In genomic region chr2:47404356-47404755, GRCh38 we compare ENCODE assay signal across 9 cellular contexts. TPM values are rescaled to one million over a fixed set of nuclear protein-coding genes. Genes with fewer than 3 reads are reported as not detected.
DNase-seq lines count a peak whose midpoint lies in the region; ATAC-seq and TF ChIP-seq lines count a peak whose summit lies in the region.
"Had no signal": no experiment of that assay in that cellular context is flagged by ENCODE, and none has a peak within 500 bp of the region (broad histone marks: within the 10 kb centered on the region; RNA-seq: fewer than 3 reads in every experiment).

No MANE protein-coding gene starts in this region.

- peak overlapping the region; percentile 93 for H3K4me3 ChIP-seq in iPS-15b (ENCODE audit: low read depth, low read length)

- POLR2A ChIA-PET in activated CD4-positive, alpha-beta T cell treated with anti-CD3 and anti-CD28 coated beads for 36 hours (lab: Charles Lee): interaction anchor here (0.6 to 2.6 kb wide), 2 partner anchors 10 to 378 kb away, joined by 3 to 12 read pairs; partner anchors contain the start of gene MSH6

- H3K4me1 Mint-ChIP-seq in activated CD4-positive, alpha-beta T cell treated with anti-CD3 and anti-CD28 coated beads for 36 hours: peaks cover 37% of the 10 kb centered on the region
- H3K4me1 Mint-ChIP-seq in stimulated activated naive CD8-positive, alpha-beta T cell treated with anti-CD3 and anti-CD28 coated beads, Interleukin-15, amount 100 ng/mL, for 72 hours: peaks cover 47% of the 10 kb centered on the region

- peaks cover 5% of the 10 kb centered on the region for H3K36me3 ChIP-seq in iPS-15b (ENCODE audit: control insufficient read depth, insufficient read depth, low read length)

- no peaks in the 10 kb centered on the region for H3K9me3 ChIP-seq in iPS-15b (ENCODE audit: control insufficient read depth, insufficient read depth, low read length)

- H3K27me3 ChIP-seq in iPS-15b (ENCODE audit: control insufficient read depth, insufficient read depth, low read length): no peaks in the 10 kb centered on the region

- no peaks in the 10 kb centered on the region for H3K27me3 Mint-ChIP-seq in activated CD4-positive, alpha-beta T cell treated with anti-CD3 and anti-CD28 coated beads for 36 hours
- no peaks in the 10 kb centered on the region for H3K27me3 Mint-ChIP-seq in stimulated activated naive CD8-positive, alpha-beta T cell treated with anti-CD3 and anti-CD28 coated beads, Interleukin-15, amount 100 ng/mL, for 72 hours

- no peak for TF ChIP-seq CTCF in VCaP (conservative IDR thresholded peaks at IDR 0.05)

- peak overlapping the region; percentile 81; the same call in 1 of the 2 replicates for H3K27ac ChIP-seq in VCaP

- peaks cover 4% of the 10 kb centered on the region for H3K9me3 Mint-ChIP-seq in activated CD4-positive, alpha-beta T cell treated with anti-CD3 and anti-CD28 coated beads for 36 hours (ENCODE audit: low read depth)
- H3K9me3 Mint-ChIP-seq in stimulated activated naive CD8-positive, alpha-beta T cell treated with anti-CD3 and anti-CD28 coated beads, Interleukin-15, amount 100 ng/mL, for 72 hours: peaks cover 0 to 11% of the 10 kb centered on the region in 2 donors

- H3K4me3 Mint-ChIP-seq in activated CD4-positive, alpha-beta T cell treated with anti-CD3 and anti-CD28 coated beads for 36 hours: peak overlapping the region; percentile 84
- peak overlapping the region; percentile 97 to 99 for H3K4me3 Mint-ChIP-seq in stimulated activated naive CD8-positive, alpha-beta T cell treated with anti-CD3 and anti-CD28 coated beads, Interleukin-15, amount 100 ng/mL, for 72 hours

- CTCF ChIA-PET in activated CD4-positive, alpha-beta T cell treated with anti-CD3 and anti-CD28 coated beads for 36 hours (lab: Charles Lee): interaction anchor here (1.2 to 1.3 kb wide), 2 partner anchors 24 to 363 kb away, joined by 3 to 6 read pairs; no protein-coding TSS in a partner anchor

- no peak for ATAC-seq in activated CD4-positive, alpha-beta T cell treated with anti-CD3 and anti-CD28 coated beads for 36 hours
- ATAC-seq in stimulated activated naive CD8-positive, alpha-beta T cell treated with anti-CD3 and anti-CD28 coated beads, Interleukin-15, amount 100 ng/mL, for 72 hours: no peak
- ATAC-seq in esophagus mucosa (no peak), HG02798 (IDR thresholded peaks at IDR 0.05; ENCODE audit: poor library complexity, unreplicated experiment) (no peak)

- intact Hi-C loops in activated CD4-positive, alpha-beta T cell treated with anti-CD3 and anti-CD28 coated beads for 36 hours (cut with DNase I, micrococcal nuclease): loop anchor here in 1 of 2 experiments (5.0 to 10.0 kb wide), 2 partner anchors 500 to 1792 kb away; partner anchors contain the start of genes FBXO11 and SRBD1

- peaks cover 9% of the 10 kb centered on the region for H3K4me1 ChIP-seq in iPS-15b (ENCODE audit: control insufficient read depth, insufficient read depth, low read length)

- peaks cover 40% of the 10 kb centered on the region for H3K36me3 Mint-ChIP-seq in activated CD4-positive, alpha-beta T cell treated with anti-CD3 and anti-CD28 coated beads for 36 hours (ENCODE audit: low read depth)

- peak overlapping the region; percentile 98 for H3K27ac Mint-ChIP-seq in activated CD4-positive, alpha-beta T cell treated with anti-CD3 and anti-CD28 coated beads for 36 hours
- H3K27ac Mint-ChIP-seq in stimulated activated naive CD8-positive, alpha-beta T cell treated with anti-CD3 and anti-CD28 coated beads, Interleukin-15, amount 100 ng/mL, for 72 hours: peak overlapping the region in 1 of 2 donors; percentile 80

- no peak for DNase-seq in activated CD4-positive, alpha-beta T cell treated with anti-CD3 and anti-CD28 coated beads for 36 hours
- no peak for DNase-seq in activated CD4-positive, alpha-beta T cell treated with anti-CD3 and anti-CD28 coated beads for 1 hour
- DNase-seq in stimulated activated naive CD8-positive, alpha-beta T cell treated with anti-CD3 and anti-CD28 coated beads, Interleukin-15, amount 100 ng/mL, for 72 hours: no peak
- no peak for DNase-seq in HK-2 (ENCODE audit: unreplicated experiment)
- DNase-seq: stimulated activated CD4-positive, alpha-beta T cell treated with anti-CD3 and anti-CD28 coated beads, Interleukin-4, amount 100 ng/mL, for 24 hours had no signal

- peak overlapping the region; percentile 70 for H3K9ac ChIP-seq in iPS-15b (ENCODE audit: low read depth, low read length)

RNA-seq across cellular contexts. Expression of gene MSH2, which starts 1.4 kb away (rescaled TPM):
- total RNA-seq in activated CD4-positive, alpha-beta T cell treated with anti-CD3 and anti-CD28 coated beads for 36 hours: 10 to 100 TPM; 61.0 to 65.2 TPM
- total RNA-seq in esophagus mucosa: 10.7 TPM

RNA-seq across cellular contexts. Expression of gene EPCAM, which starts 35.2 kb away (rescaled TPM):
- under 1 TPM in 1 of 2 experiments, not detected in 1; 0.27 TPM for total RNA-seq in activated CD4-positive, alpha-beta T cell treated with anti-CD3 and anti-CD28 coated beads for 36 hours
- 11.3 TPM for total RNA-seq in esophagus mucosa
